6 cellular contexts compared by ENCODE assay signal in the genomic region with DNA sequence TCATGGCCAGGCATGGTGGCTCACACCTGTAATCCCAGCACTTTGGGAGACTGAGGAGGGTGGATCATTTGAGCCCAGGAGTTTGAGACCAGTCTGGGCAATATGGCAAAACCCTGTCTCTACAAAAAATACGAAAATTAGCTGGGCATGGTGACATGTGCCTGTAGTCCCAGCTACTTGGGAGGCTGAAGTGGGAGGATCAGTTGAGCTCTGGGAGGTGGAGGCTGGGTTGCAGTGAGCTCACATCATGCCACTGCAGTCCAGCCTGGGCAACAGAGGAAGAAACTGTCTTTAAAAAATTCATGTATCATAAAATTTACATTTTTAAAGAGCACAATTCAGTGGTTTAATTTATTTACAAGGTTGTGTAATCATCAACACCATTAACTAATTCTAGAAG. TPM values are rescaled to one million over a fixed set of nuclear protein-coding genes. Genes with fewer than 3 reads are reported as not detected.
DNase-seq lines count a peak whose midpoint lies in the region; ATAC-seq, FAIRE-seq and TF ChIP-seq lines count a peak whose summit lies in the region.
"Not testable (repeated sequence)": the region's sequence is repeated elsewhere in the genome, so short reads cannot be mapped to it uniquely, and the experiment has no call there.

No MANE protein-coding gene starts in this region.

- not testable (repeated sequence) for H3K4me1 Mint-ChIP-seq in Caco-2 (ENCODE audit: low read depth, unreplicated experiment)

- not testable (repeated sequence) for H4K20me1 ChIP-seq in hepatocyte (ENCODE audit: insufficient read depth, poor library complexity, severe bottlenecking); HepG2 (ENCODE audit: insufficient read depth, low read length)

- in situ Hi-C loops in HepG2 (cut with HindIII; ENCODE audit: extremely low pct_ligation_motif_present, low pct_unique_long_range_greater_than_20kb), result not testable (repeated sequence)

- not testable (repeated sequence) for BruUV-seq in Caco-2 (replicated peaks; lab: Mats Ljungman, UMichigan); HepG2 (replicated peaks; lab: Mats Ljungman, UMichigan)

- FAIRE-seq in HepG2 (lab: Jason Lieb, UNC), result not testable (repeated sequence)

- not testable (repeated sequence) for TF ChIP-seq RAD21 in HepG2 (CRISPR knock-in tag; IDR thresholded peaks at IDR 0.05)

- H3K36me3 ChIP-seq in Caco-2 (ENCODE audit: control insufficient read depth, insufficient read depth, low read length); body of pancreas (replicated peaks in 1 of 2; ENCODE audit: insufficient read depth in 1 of 2, low read depth in 2 of 2); hepatocyte (replicated peaks; ENCODE audit: insufficient read depth, low read depth); HepG2 (replicated peaks in 1 of 2; ENCODE audit: control insufficient read depth in 1 of 2, insufficient read depth in 2 of 2, low read length in 2 of 2); right lobe of liver: not testable (repeated sequence)

- intact Hi-C loops in Caco-2 (cut with micrococcal nuclease; ENCODE audit: unreplicated experiment) (loop anchor here (1.0 kb wide), 2 partner anchors 21 to 22 kb away; no protein-coding TSS in a partner anchor), HepG2 (cut with micrococcal nuclease; ENCODE audit: unreplicated experiment) (loop anchor here (1.0 kb wide), 2 partner anchors 19 to 24 kb away; no protein-coding TSS in a partner anchor)
- intact Hi-C loops in body of pancreas (cut with DNase I); right lobe of liver (cut with DNase I); sciatic nerve (cut with DNase I): not testable (repeated sequence)

- peak overlapping the region; percentile 76 for H3K9ac ChIP-seq in HepG2 (ENCODE audit: insufficient read depth, low read depth, low read length)

- H3K27me3 Mint-ChIP-seq in Caco-2 (ENCODE audit: insufficient read depth, unreplicated experiment), result not testable (repeated sequence)

- POLR2A ChIA-PET in Caco-2 (lab: Charles Lee) (interaction anchor here (1.1 kb wide), 1 partner anchor 24 kb away, joined by 8 read pairs; a partner anchor contains a TSS), HepG2 (lab: Yijun Ruan, JAX) (interaction anchor here (0.8 to 3.0 kb wide), 4 partner anchors 9 to 174 kb away, joined by 4 to 70 read pairs (median 11); a partner anchor contains a TSS)

- H3K27ac ChIP-seq in body of pancreas, result peak overlapping the region in 3 of 4 donors; percentile 75 to 91 (median 85)
- H3K27ac ChIP-seq in hepatocyte, result peak overlapping the region; percentile 76
- H3K27ac ChIP-seq in HepG2 (ENCODE audit: extremely low read length, insufficient read depth, low read length), result peak overlapping the region; percentile 95
- peak overlapping the region; percentile 54 to 80 (median 76) for H3K27ac ChIP-seq in right lobe of liver

- peaks cover 11% of the 10 kb centered on the region; the same call in 1 of the 2 replicates for H3K4me1 ChIP-seq in Caco-2
- H3K4me1 ChIP-seq in body of pancreas, result peaks cover 18% of the 10 kb centered on the region
- H3K4me1 ChIP-seq in hepatocyte (ENCODE audit: insufficient read depth), result not testable (repeated sequence)
- H3K4me1 ChIP-seq in HepG2 (ENCODE audit: insufficient read depth, low read length), result peaks cover 54% of the 10 kb centered on the region
- peaks cover 0 to 29% (median 5%) of the 10 kb centered on the region in 4 donors for H3K4me1 ChIP-seq in right lobe of liver

- TF ChIP-seq POLR2A in body of pancreas (IDR thresholded peaks at IDR 0.05); HepG2 (IDR thresholded peaks at IDR 0.05; ENCODE audit: insufficient read depth in 1 of 2, low read depth in 2 of 2, low read length in 2 of 2); right lobe of liver (IDR thresholded peaks at IDR 0.05): not testable (repeated sequence)

- H3K79me2 ChIP-seq in hepatocyte; HepG2 (ENCODE audit: insufficient read depth, low read length): not testable (repeated sequence)

- H3K9me3 Mint-ChIP-seq in Caco-2 (ENCODE audit: unreplicated experiment), result peaks cover 15% of the 10 kb centered on the region

- H3K4me2 ChIP-seq in hepatocyte, result peak overlapping the region; percentile 64
- H3K4me2 ChIP-seq in HepG2 (ENCODE audit: low read depth, low read length), result peak overlapping the region; percentile 78

- not testable (repeated sequence) for H3K27me3 ChIP-seq in Caco-2 (replicated peaks; ENCODE audit: control insufficient read depth, insufficient read depth, low read length); body of pancreas; hepatocyte; HepG2 (ENCODE audit: control insufficient read depth in 1 of 2, insufficient read depth in 2 of 2, low read length in 2 of 2); right lobe of liver

- not testable (repeated sequence) for TF ChIP-seq EP300 in HepG2 (IDR thresholded peaks at IDR 0.05; ENCODE audit: low read depth in 2 of 2, low read length in 2 of 2); HepG2 (CRISPR knock-in tag; IDR thresholded peaks at IDR 0.05; ENCODE audit: borderline replicate concordance)

- 71 to 96% methylated on average over 1 of the region's 1 CpG for WGBS in body of pancreas, 2 donors
- 100% methylated on average over 1 of the region's 1 CpG for WGBS in hepatocyte (ENCODE audit: low lambda C conversion rate, missing lambda C conversion rate)
- 75% methylated on average over 1 of the region's 1 CpG for WGBS in HepG2 (ENCODE audit: low lambda C conversion rate)
- WGBS in right lobe of liver (ENCODE audit: insufficient coverage, low coverage, low lambda C conversion rate, missing lambda C conversion rate), result 60% methylated on average over 1 of the region's 1 CpG

- CTCF ChIA-PET in Caco-2 (lab: Charles Lee), result interaction anchor here (0.7 to 1.0 kb wide), 2 partner anchors 22 to 51 kb away, joined by 4 read pairs; no protein-coding TSS in a partner anchor
- CTCF ChIA-PET in HepG2 (lab: Yijun Ruan, JAX; ENCODE audit: low intra/inter-chr PET ratio, low total read pairs), result not testable (repeated sequence)

- H3K27ac Mint-ChIP-seq in Caco-2 (ENCODE audit: unreplicated experiment), result not testable (repeated sequence)

- H2AFZ ChIP-seq in hepatocyte; HepG2 (ENCODE audit: low read length): not testable (repeated sequence)

- peak overlapping the region; percentile 14 for H3K4me3 Mint-ChIP-seq in Caco-2 (ENCODE audit: unreplicated experiment)

- not testable (repeated sequence) for H3K36me3 Mint-ChIP-seq in Caco-2 (ENCODE audit: insufficient read depth, unreplicated experiment)

- not testable (repeated sequence) for TF ChIP-seq CTCF in Caco-2 (IDR thresholded peaks at IDR 0.05; ENCODE audit: insufficient read depth in 1 of 2, low read depth in 1 of 2, low read length in 1 of 2, severe bottlenecking in 1 of 2, unreplicated experiment in 1 of 2); body of pancreas (IDR thresholded peaks at IDR 0.05); hepatocyte (IDR thresholded peaks at IDR 0.05; ENCODE audit: poor library complexity); HepG2 (CRISPR knock-in tag; IDR thresholded peaks at IDR 0.05); right lobe of liver (IDR thresholded peaks at IDR 0.05)

- H3K9me3 ChIP-seq in Caco-2; body of pancreas; hepatocyte (ENCODE audit: low read depth); right lobe of liver: not testable (repeated sequence)
- H3K9me3 ChIP-seq in HepG2 (ENCODE audit: low read length), result peaks cover 11% of the 10 kb centered on the region

- DNase-seq in Caco-2; body of pancreas; hepatocyte (ENCODE audit: low spot score); HepG2 (ENCODE audit: low spot score); right lobe of liver: not testable (repeated sequence)
- DNase-seq in sciatic nerve (ENCODE audit: low spot score), result peak; percentile 3

- not testable (repeated sequence) for H3K9me2 ChIP-seq in hepatocyte (replicated peaks; ENCODE audit: insufficient read depth)

- not testable (repeated sequence) for H3K4me3 ChIP-seq in Caco-2 (ENCODE audit: low read depth, low read length); body of pancreas; hepatocyte
- H3K4me3 ChIP-seq in HepG2 (replicated peaks in 1 of 3; ENCODE audit: insufficient read depth in 1 of 3, low read depth in 2 of 3, low read length in 3 of 3) (peak overlapping the region in 1 of 3 experiments; percentile 64; a peak in 1 of 6 replicates), right lobe of liver (peak overlapping the region; percentile 8 to 45 (median 34))

- ATAC-seq in body of pancreas, HepG2, right lobe of liver, sciatic nerve: not testable (repeated sequence)

RNA-seq across cellular contexts. Expression of a gene that starts 23.6 kb away (rescaled TPM):
- total RNA-seq in Caco-2 (2022) (14.4 and 15.0 TPM in 2 replicates), body of pancreas (10 to 100 TPM in 1 of 2 donors, 1 to 10 TPM in 1; 9.2 to 14.0 TPM), hepatocyte (19.6 and 29.0 TPM in 2 replicates), HepG2 (2016; rRNA removed; fragmentation: Illumina TruSeq; extraction: Trizol) (19.9 and 28.0 TPM in 2 replicates), right lobe of liver (10 to 100 TPM in 4 of 6 experiments, 1 to 10 TPM in 2; 4.9 to 13.7 (median 11.2) TPM), sciatic nerve (23.3 TPM)
- polyA plus RNA-seq in hepatocyte (23.4 and 40.8 TPM in 2 replicates), HepG2 (2011; rRNA removed) (19.9 and 24.6 TPM in 2 replicates)
- 10.3 and 10.9 TPM in 2 replicates for total RNA-seq in HepG2 (2016; cell fraction: cytosol; rRNA removed; fragmentation: Illumina TruSeq; extraction: Trizol; ENCODE audit: low read depth)
- total RNA-seq in HepG2 (2016; cell fraction: insoluble cytoplasmic fraction; rRNA removed; fragmentation: Illumina TruSeq; extraction: Trizol), result 19.3 and 30.3 TPM in 2 replicates
- 15.4 and 16.7 TPM in 2 replicates for total RNA-seq in HepG2 (2016; cell fraction: membrane; rRNA removed; fragmentation: Illumina TruSeq; extraction: Trizol)
- total RNA-seq in HepG2 (2016; cell fraction: nucleus; rRNA removed; fragmentation: Illumina TruSeq; extraction: Trizol), result 7.0 and 9.3 TPM in 2 replicates
- polyA plus RNA-seq in HepG2 (2011; cell fraction: cytosol; rRNA removed), result 24.3 and 27.3 TPM in 2 replicates
- polyA plus RNA-seq in HepG2 (2011; cell fraction: nucleus; rRNA removed), result 6.9 and 7.0 TPM in 2 replicates
- polyA plus RNA-seq in HepG2 (2012), result 11.3 and 13.8 TPM in 2 replicates
- 7.8 and 8.4 TPM in 2 replicates for polyA plus RNA-seq in HepG2 (2016; cell fraction: cytosol; fragmentation: Illumina TruSeq; extraction: Trizol; ENCODE audit: low read depth)
- polyA plus RNA-seq in HepG2 (2016; cell fraction: insoluble cytoplasmic fraction; fragmentation: Illumina TruSeq; extraction: Trizol; ENCODE audit: low read depth), result 22.0 and 27.3 TPM in 2 replicates
- 11.0 and 15.4 TPM in 2 replicates for polyA plus RNA-seq in HepG2 (2016; cell fraction: membrane; fragmentation: Illumina TruSeq; extraction: Trizol; ENCODE audit: low read depth)
- polyA plus RNA-seq in HepG2 (2016; cell fraction: nucleus; fragmentation: Illumina TruSeq; extraction: Trizol; ENCODE audit: insufficient read depth, low read depth), result 13.5 and 15.5 TPM in 2 replicates
- polyA minus RNA-seq in HepG2 (2011; rRNA and poly(A)+ RNA removed; ENCODE audit: low replicate concordance), result 12.3 and 17.3 TPM in 2 replicates
- 3.1 and 4.8 TPM in 2 replicates for polyA minus RNA-seq in HepG2 (2011; cell fraction: cytosol; rRNA and poly(A)+ RNA removed)
- polyA minus RNA-seq in HepG2 (2011; cell fraction: nucleus; rRNA and poly(A)+ RNA removed), result 3.5 and 5.1 TPM in 2 replicates

RNA-seq across cellular contexts. Expression of a gene that starts 23.7 kb away (rescaled TPM):
- total RNA-seq in Caco-2 (2022), result 33.4 and 37.3 TPM in 2 replicates
- 10 to 100 TPM; 11.2 to 11.9 TPM for total RNA-seq in body of pancreas
- total RNA-seq in hepatocyte, result 30.0 and 32.2 TPM in 2 replicates
- polyA plus RNA-seq in hepatocyte, result 13.2 and 23.4 TPM in 2 replicates
- total RNA-seq in HepG2 (2016; rRNA removed; fragmentation: Illumina TruSeq; extraction: Trizol), result 14.3 and 22.4 TPM in 2 replicates
- total RNA-seq in HepG2 (2016; cell fraction: cytosol; rRNA removed; fragmentation: Illumina TruSeq; extraction: Trizol; ENCODE audit: low read depth), result 1.7 and 2.0 TPM in 2 replicates
- total RNA-seq in HepG2 (2016; cell fraction: insoluble cytoplasmic fraction; rRNA removed; fragmentation: Illumina TruSeq; extraction: Trizol), result 12.6 and 22.5 TPM in 2 replicates
- 9.5 and 9.9 TPM in 2 replicates for total RNA-seq in HepG2 (2016; cell fraction: membrane; rRNA removed; fragmentation: Illumina TruSeq; extraction: Trizol)
- 28.9 and 34.2 TPM in 2 replicates for total RNA-seq in HepG2 (2016; cell fraction: nucleus; rRNA removed; fragmentation: Illumina TruSeq; extraction: Trizol)
- 11.1 and 11.9 TPM in 2 replicates for polyA plus RNA-seq in HepG2 (2011; rRNA removed)
- polyA plus RNA-seq in HepG2 (2011; cell fraction: cytosol; rRNA removed), result 12.3 and 12.9 TPM in 2 replicates
- polyA plus RNA-seq in HepG2 (2011; cell fraction: nucleus; rRNA removed), result 10.1 and 11.3 TPM in 2 replicates
- polyA plus RNA-seq in HepG2 (2012), result 29.5 and 34.5 TPM in 2 replicates
- polyA plus RNA-seq in HepG2 (2016; cell fraction: cytosol; fragmentation: Illumina TruSeq; extraction: Trizol; ENCODE audit: low read depth), result 1.9 and 2.0 TPM in 2 replicates
- polyA plus RNA-seq in HepG2 (2016; cell fraction: insoluble cytoplasmic fraction; fragmentation: Illumina TruSeq; extraction: Trizol; ENCODE audit: low read depth), result 14.7 and 17.6 TPM in 2 replicates
- polyA plus RNA-seq in HepG2 (2016; cell fraction: membrane; fragmentation: Illumina TruSeq; extraction: Trizol; ENCODE audit: low read depth), result 4.6 and 5.0 TPM in 2 replicates
- 47.4 and 50.2 TPM in 2 replicates for polyA plus RNA-seq in HepG2 (2016; cell fraction: nucleus; fragmentation: Illumina TruSeq; extraction: Trizol; ENCODE audit: insufficient read depth, low read depth)
- 4.7 and 30.4 TPM in 2 replicates for polyA minus RNA-seq in HepG2 (2011; rRNA and poly(A)+ RNA removed; ENCODE audit: low replicate concordance)
- 24.9 and 26.6 TPM in 2 replicates for polyA minus RNA-seq in HepG2 (2011; cell fraction: cytosol; rRNA and poly(A)+ RNA removed)
- polyA minus RNA-seq in HepG2 (2011; cell fraction: nucleus; rRNA and poly(A)+ RNA removed), result 5.0 and 6.7 TPM in 2 replicates
- 10 to 100 TPM; 27.1 to 73.6 (median 36.0) TPM for total RNA-seq in right lobe of liver
- total RNA-seq in sciatic nerve, result 6.6 TPM

RNA-seq across cellular contexts. Expression of a gene that starts 23.9 kb away (rescaled TPM):
- total RNA-seq in Caco-2 (2022) (3.9 and 4.4 TPM in 2 replicates), body of pancreas (under 1 TPM; 0.26 to 0.33 TPM), hepatocyte (1.3 and 1.8 TPM in 2 replicates), HepG2 (2016; rRNA removed; fragmentation: Illumina TruSeq; extraction: Trizol) (2.8 and 3.0 TPM in 2 replicates), right lobe of liver (under 1 TPM; 0.14 to 0.74 (median 0.24) TPM), sciatic nerve (1.1 TPM)
- polyA plus RNA-seq in hepatocyte (0.71 and 1.0 TPM in 2 replicates), HepG2 (2011; rRNA removed) (1.1 TPM in 2 replicates)
- 0.61 and 0.79 TPM in 2 replicates for total RNA-seq in HepG2 (2016; cell fraction: cytosol; rRNA removed; fragmentation: Illumina TruSeq; extraction: Trizol; ENCODE audit: low read depth)
- total RNA-seq in HepG2 (2016; cell fraction: insoluble cytoplasmic fraction; rRNA removed; fragmentation: Illumina TruSeq; extraction: Trizol), result 2.9 and 3.1 TPM in 2 replicates
- total RNA-seq in HepG2 (2016; cell fraction: membrane; rRNA removed; fragmentation: Illumina TruSeq; extraction: Trizol), result 0.96 and 1.1 TPM in 2 replicates
- total RNA-seq in HepG2 (2016; cell fraction: nucleus; rRNA removed; fragmentation: Illumina TruSeq; extraction: Trizol), result 4.0 and 4.2 TPM in 2 replicates
- polyA plus RNA-seq in HepG2 (2011; cell fraction: cytosol; rRNA removed), result 0.53 and 0.70 TPM in 2 replicates
- 1.7 and 1.9 TPM in 2 replicates for polyA plus RNA-seq in HepG2 (2011; cell fraction: nucleus; rRNA removed)
- 0.40 and 0.67 TPM in 2 replicates for polyA plus RNA-seq in HepG2 (2012)
- polyA plus RNA-seq in HepG2 (2016; cell fraction: cytosol; fragmentation: Illumina TruSeq; extraction: Trizol; ENCODE audit: low read depth), result 0.29 and 0.34 TPM in 2 replicates
- polyA plus RNA-seq in HepG2 (2016; cell fraction: insoluble cytoplasmic fraction; fragmentation: Illumina TruSeq; extraction: Trizol; ENCODE audit: low read depth), result 1.7 and 2.2 TPM in 2 replicates
- polyA plus RNA-seq in HepG2 (2016; cell fraction: membrane; fragmentation: Illumina TruSeq; extraction: Trizol; ENCODE audit: low read depth), result 0.55 and 0.58 TPM in 2 replicates
- 3.6 and 4.2 TPM in 2 replicates for polyA plus RNA-seq in HepG2 (2016; cell fraction: nucleus; fragmentation: Illumina TruSeq; extraction: Trizol; ENCODE audit: insufficient read depth, low read depth)
- 2.8 and 24.8 TPM in 2 replicates for polyA minus RNA-seq in HepG2 (2011; rRNA and poly(A)+ RNA removed; ENCODE audit: low replicate concordance)
- polyA minus RNA-seq in HepG2 (2011; cell fraction: cytosol; rRNA and poly(A)+ RNA removed), result 0.89 and 1.1 TPM in 2 replicates
- polyA minus RNA-seq in HepG2 (2011; cell fraction: nucleus; rRNA and poly(A)+ RNA removed), result 2.9 and 4.0 TPM in 2 replicates
